21 cellular contexts compared by ENCODE assay signal in the genomic region with DNA sequence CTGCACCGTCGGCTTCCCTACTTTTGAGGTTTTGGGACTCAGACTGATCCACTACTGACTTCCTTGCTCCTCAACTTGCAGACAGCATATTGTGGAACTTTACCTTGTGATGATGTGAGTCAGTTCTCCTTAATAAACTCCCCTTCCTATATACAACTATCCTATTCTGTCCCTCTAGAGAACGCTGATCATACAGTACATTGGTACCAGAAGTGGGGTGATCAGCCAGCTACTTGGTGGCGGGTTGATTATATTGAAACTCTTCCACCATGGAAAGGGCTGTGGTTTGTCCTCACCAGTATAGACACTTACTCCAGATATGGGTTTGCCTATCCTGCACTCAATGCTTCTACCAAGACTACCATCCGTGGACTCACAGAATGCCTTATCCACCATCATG. TPM values are rescaled to one million over a fixed set of nuclear protein-coding genes. Genes with fewer than 3 reads are reported as not detected.
A peak's percentile ranks its signal among the peaks of the same experiment; 100 is the strongest.
DNase-seq lines count a peak whose midpoint lies in the region; ATAC-seq, FAIRE-seq and TF ChIP-seq lines count a peak whose summit lies in the region.
"Had no signal": no experiment of that assay in that cellular context is flagged by ENCODE, and none has a peak within 500 bp of the region (broad histone marks: within the 10 kb centered on the region; RNA-seq: fewer than 3 reads in every experiment).

No MANE protein-coding gene starts in this region.

- no peaks in the 10 kb centered on the region for H3K79me2 ChIP-seq in K562 (ENCODE audit: control insufficient read depth, insufficient read depth, low read length)

- no peak overlapping the region for H3K27ac ChIP-seq in K562 (ENCODE audit: extremely low read depth, low read depth, low read length)
- H3K27ac ChIP-seq: BLaER1 treated with 17β-estradiol and CSF1 and Interleukin-3, amounts not matched to agents 10 nM and 100 nM; C4-2B had no signal

- H2AFZ ChIP-seq in K562 (ENCODE audit: low read depth, low read length) = no peak overlapping the region

- ATAC-seq in K562 = no peak
- no peak for ATAC-seq in GM21619 (IDR thresholded peaks at IDR 0.05; ENCODE audit: unreplicated experiment)
- ATAC-seq: CD8-positive, alpha-beta T cell had no signal

- no peak for TF ChIP-seq EP300 in K562 (IDR thresholded peaks at IDR 0.05; ENCODE audit: low read length)

- no peak for TF ChIP-seq POLR2A in K562 (conservative IDR thresholded peaks at IDR 0.05)

- no peak for TF ChIP-seq RAD21 in K562 (CRISPR knock-in tag; conservative IDR thresholded peaks at IDR 0.05 in 1 of 2, IDR thresholded peaks at IDR 0.05 in 1 of 2)

- in situ Hi-C loops in K562 (cut with MboI) = no loop called here

- H3K9me3 ChIP-seq in K562 (replicated peaks; ENCODE audit: control insufficient read depth, insufficient read depth, low read depth, low read length) = peaks cover 14% of the 10 kb centered on the region

- no peaks in the 10 kb centered on the region for H3K36me3 ChIP-seq in K562 (ENCODE audit: control insufficient read depth, insufficient read depth, low read length)

- H3K4me3 ChIP-seq in K562 = no peak overlapping the region

- POLR2A ChIA-PET in K562 (lab: Yijun Ruan, JAX) = no interaction called here

- H3K4me2 ChIP-seq in K562 (ENCODE audit: insufficient read depth, low read length) = no peak overlapping the region
- H3K4me2 ChIP-seq: BLaER1 treated with 17β-estradiol and CSF1 and Interleukin-3, amounts not matched to agents 10 nM and 100 nM had no signal

- no peak overlapping the region for H3K9ac ChIP-seq in K562 (ENCODE audit: insufficient read depth in 1 of 2, low read depth in 2 of 2, low read length in 2 of 2)
- H3K9ac ChIP-seq: BLaER1 treated with 17β-estradiol and CSF1 and Interleukin-3, amounts not matched to agents 10 nM and 100 nM had no signal

- no peaks in the 10 kb centered on the region for H3K9me1 ChIP-seq in K562 (ENCODE audit: control insufficient read depth, insufficient read depth, low read length)

- no peaks in the 10 kb centered on the region; a peak in 1 of 5 replicates for H3K27me3 ChIP-seq in K562 (ENCODE audit: control insufficient read depth in 2 of 2, insufficient read depth in 2 of 2, low read length in 2 of 2)
- H3K27me3 ChIP-seq: BLaER1 treated with 17β-estradiol and CSF1 and Interleukin-3, amounts not matched to agents 10 nM and 100 nM had no signal

- H4K20me1 ChIP-seq in K562 (replicated peaks; ENCODE audit: control insufficient read depth, insufficient read depth, low read length) = no peaks in the 10 kb centered on the region
- H4K20me1 ChIP-seq: BLaER1 treated with 17β-estradiol and CSF1 and Interleukin-3, amounts not matched to agents 10 nM and 100 nM had no signal

- intact Hi-C loops in K562 (cut with micrococcal nuclease) = no loop called here

- no peak for TF ChIP-seq CTCF in K562 (IDR thresholded peaks at IDR 0.05 in 2 of 3, conservative IDR thresholded peaks at IDR 0.05 in 1 of 3; ENCODE audit: insufficient read depth in 2 of 3, low read depth in 1 of 3, low read length in 3 of 3)

- WGBS in K562 (ENCODE audit: insufficient coverage, low coverage, missing lambda C conversion rate) = 2% methylated on average over 5 of the region's 5 CpGs

- FAIRE-seq in HTR-8/SVneo (lab: Jason Lieb, UNC) (peak; percentile 44), K562 (lab: Jason Lieb, UNC) (no peak)
- FAIRE-seq: A204.1, D721Med, G401.6, GM12891, GM19239 had no signal

- no TSS peak for BruUV-seq in K562 (replicated peaks; lab: Mats Ljungman, UMichigan)

- no peaks in the 10 kb centered on the region; a peak in 2 of 5 replicates for H3K4me1 ChIP-seq in K562 (replicated peaks in 1 of 2; ENCODE audit: control insufficient read depth in 2 of 2, insufficient read depth in 2 of 2, low read length in 2 of 2)

- DNase-seq in HTR-8/SVneo (ENCODE audit: insufficient read length, low spot score) (no peak), K562 (ENCODE audit: extremely low read depth in 1 of 4, low spot score in 3 of 4) (no peak), AG20443 (ENCODE audit: low spot score) (no peak), iPS-NIHi7 (ENCODE audit: extremely low spot score) (no peak)
- DNase-seq: 8988T; ACHN; AML-193; Caco-2; Calu3; CD4-positive, alpha-beta T cell; CD8-positive, alpha-beta T cell; DMS79 treated with DMSO at 0.1 percent for 48 hours; GF-D8 had no signal

- CTCF ChIA-PET in K562 (lab: Yijun Ruan, JAX; ENCODE audit: low intra/inter-chr PET ratio) = no interaction called here

TF ChIP-seq in K562, 482 proteins besides CTCF, POLR2A, EP300 and RAD21:
- TF ChIP-seq FOXM1 (IDR thresholded peaks at IDR 0.05; ENCODE audit: low read depth) = no peak
- TF ChIP-seq FOXM1 (CRISPR knock-in tag; IDR thresholded peaks at IDR 0.05; ENCODE audit: low read depth) = no peak
- peak; percentile 93 for TF ChIP-seq ZNF707 (CRISPR knock-in tag; conservative IDR thresholded peaks at IDR 0.05)
TF ChIP-seq in K562: peak in this region for 1.

RNA-seq across cellular contexts. Expression of gene TAF4, which starts 7.6 kb away (rescaled TPM):
- 55.2 and 60.4 TPM in 2 replicates for total RNA-seq in K562 (2011; cell fraction: chromatin; rRNA removed; ENCODE audit: low replicate concordance)
- 24.2 and 29.5 TPM in 2 replicates for total RNA-seq in K562 (2011; cell fraction: nucleolus; rRNA removed)
- total RNA-seq in K562 (2011; cell fraction: nucleoplasm; rRNA removed) = 37.6 and 39.3 TPM in 2 replicates
- 5.3 and 6.7 TPM in 2 replicates for total RNA-seq in K562 (2014; rRNA removed)
- total RNA-seq in K562 (2014; rRNA removed; fragmentation: Illumina TruSeq; extraction: Trizol) = 5.7 and 7.1 TPM in 2 replicates
- 5.6 and 7.8 TPM in 2 replicates for total RNA-seq in K562 (2015; rRNA removed; fragmentation: Illumina TruSeq; extraction: Trizol)
- 20.4 and 28.3 TPM in 2 replicates for total RNA-seq in K562 (2021)
- polyA plus RNA-seq in K562 (2011; rRNA removed) = 3.6 and 3.9 TPM in 2 replicates
- 3.1 and 9.7 TPM in 2 replicates for polyA plus RNA-seq in K562 (2011; cell fraction: cytosol; rRNA removed)
- 7.7 and 13.2 TPM in 2 replicates for polyA plus RNA-seq in K562 (2011; cell fraction: nucleus; rRNA removed)
- polyA plus RNA-seq in K562 (2012) = 10.2 and 14.4 TPM in 2 replicates
- polyA plus RNA-seq in K562 (2014; fragmentation: Illumina TruSeq; extraction: Trizol) = 12.4 and 14.6 TPM in 2 replicates
- under 1 TPM; 0.44 to 0.48 TPM for polyA plus RNA-seq in K562 (2014; fragmentation: Nextera tagmentation; extraction: Ambion mirVana)
- polyA plus RNA-seq in K562 (2014; rRNA removed) = 11.5 and 11.6 TPM in 2 replicates
- polyA minus RNA-seq in K562 (2011; rRNA and poly(A)+ RNA removed) = 5.4 and 5.6 TPM in 2 replicates
- 16.1 and 22.1 TPM in 2 replicates for polyA minus RNA-seq in K562 (2011; cell fraction: cytosol; rRNA and poly(A)+ RNA removed)
- 6.1 and 8.2 TPM in 2 replicates for polyA minus RNA-seq in K562 (2011; cell fraction: nucleus; rRNA and poly(A)+ RNA removed)

RNA-seq across cellular contexts. Expression of gene LSM14B, which starts 49.0 kb away (rescaled TPM):
- total RNA-seq in K562 (2011; cell fraction: chromatin; rRNA removed; ENCODE audit: low replicate concordance) = 47.0 and 71.4 TPM in 2 replicates
- 35.4 and 42.2 TPM in 2 replicates for total RNA-seq in K562 (2011; cell fraction: nucleolus; rRNA removed)
- total RNA-seq in K562 (2011; cell fraction: nucleoplasm; rRNA removed) = 57.3 and 73.7 TPM in 2 replicates
- total RNA-seq in K562 (2014; rRNA removed) (20.2 and 24.8 TPM in 2 replicates), K562 (2014; rRNA removed; fragmentation: Illumina TruSeq; extraction: Trizol) (12.8 and 13.1 TPM in 2 replicates), K562 (2015; rRNA removed; fragmentation: Illumina TruSeq; extraction: Trizol) (21.2 and 21.8 TPM in 2 replicates), K562 (2021) (32.7 and 36.0 TPM in 2 replicates)
- polyA plus RNA-seq in K562 (2011; rRNA removed) (22.6 and 25.8 TPM in 2 replicates), K562 (2014; fragmentation: Illumina TruSeq; extraction: Trizol) (19.5 and 25.0 TPM in 2 replicates), K562 (2014; fragmentation: Nextera tagmentation; extraction: Ambion mirVana) (under 1 TPM; 0.66 to 0.83 TPM), K562 (2014; rRNA removed) (26.5 and 27.8 TPM in 2 replicates)
- 19.5 and 43.4 TPM in 2 replicates for polyA plus RNA-seq in K562 (2011; cell fraction: cytosol; rRNA removed)
- polyA plus RNA-seq in K562 (2011; cell fraction: nucleus; rRNA removed) = 40.4 and 59.2 TPM in 2 replicates
- 25.9 and 36.4 TPM in 2 replicates for polyA plus RNA-seq in K562 (2012)
- polyA minus RNA-seq in K562 (2011; rRNA and poly(A)+ RNA removed) = 16.3 and 20.9 TPM in 2 replicates
- polyA minus RNA-seq in K562 (2011; cell fraction: cytosol; rRNA and poly(A)+ RNA removed) = 13.7 and 20.2 TPM in 2 replicates
- polyA minus RNA-seq in K562 (2011; cell fraction: nucleus; rRNA and poly(A)+ RNA removed) = 14.7 and 21.3 TPM in 2 replicates
